ENCODE assay signal across 40 cellular contexts in the genomic region with DNA sequence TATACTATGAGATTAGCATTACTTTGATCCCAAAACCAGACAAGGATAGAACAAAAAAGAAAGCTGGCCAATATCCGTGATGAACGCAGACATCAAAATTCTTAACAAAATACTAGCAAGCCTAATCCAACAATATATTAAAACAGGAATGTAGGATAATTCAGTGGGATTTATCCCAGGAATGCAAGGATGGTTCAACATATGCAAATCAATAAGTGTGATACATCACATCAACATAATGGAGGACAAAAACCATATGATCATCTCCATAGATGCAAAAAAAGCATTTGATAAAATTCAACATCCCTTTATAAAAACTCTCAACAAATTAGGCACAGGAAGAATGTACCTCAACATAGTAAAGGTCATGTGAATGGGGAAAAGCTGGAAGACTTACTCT.
"Had no signal": no experiment of that assay in that cellular context is flagged by ENCODE, and none has a peak within 500 bp of the region (broad histone marks: within the 10 kb centered on the region; RNA-seq: fewer than 3 reads in every experiment).

No MANE protein-coding gene starts in this region.

- ATAC-seq: activated naive CD4-positive, alpha-beta T cell treated with anti-CD3 and anti-CD28 coated beads, Interleukin-2, amount 50 U/mL, for 72 hours; activated naive CD8-positive, alpha-beta T cell treated with anti-CD3 and anti-CD28 coated beads, Interleukin-2, amount 50 U/mL, for 24 hours; activated T-cell treated with anti-CD3 and anti-CD28 coated beads, Interleukin-2, amount 50 U/mL, for 4 hours; activated T-cell treated with anti-CD3 and anti-CD28 coated beads, Interleukin-2, amount 50 U/mL, for 72 hours; activated T-helper 17 cell treated with anti-CD3 and anti-CD28 coated beads, Interleukin-2, amount 50 U/mL, for 72 hours; body of pancreas had no signal

- H3K27ac Mint-ChIP-seq: activated naive CD4-positive, alpha-beta T cell treated with anti-CD3 and anti-CD28 coated beads for 36 hours; activated naive CD4-positive, alpha-beta T cell treated with anti-CD3 and anti-CD28 coated beads, Interleukin-2, amount 50 U/mL, for 24 hours; activated naive CD4-positive, alpha-beta T cell treated with anti-CD3 and anti-CD28 coated beads, Interleukin-2, amount 50 U/mL, for 72 hours; activated naive CD8-positive, alpha-beta T cell; activated naive CD8-positive, alpha-beta T cell treated with anti-CD3 and anti-CD28 coated beads for 36 hours; activated naive CD8-positive, alpha-beta T cell treated with anti-CD3 and anti-CD28 coated beads, Interleukin-2, amount 10 ng/mL, durations not matched to agents 7 days and 5 days; activated naive CD8-positive, alpha-beta T cell treated with anti-CD3 and anti-CD28 coated beads, Interleukin-2, amount 50 U/mL, for 24 hours; activated T-cell treated with anti-CD3 and anti-CD28 coated beads, Interleukin-2, amount 50 U/mL, for 24 hours; activated T-cell treated with anti-CD3 and anti-CD28 coated beads, Interleukin-2, amount 50 U/mL, for 72 hours; activated T-helper 1 cell treated with anti-CD3 and anti-CD28 coated beads, Interleukin-12 subunit alpha, Interleukin-12 subunit beta, Interleukin-2, Interleukin-4 antibody, amounts not matched to agents 30 ng/mL and 10 ng/mL and 1 ng/mL, durations not matched to agents 14 hours and 24 hours and 36 hours; activated T-helper 17 cell treated with anti-CD3 and anti-CD28 coated beads, Interleukin-2, amount 50 U/mL, for 72 hours; activated T-helper 2 cell treated with anti-CD3 and anti-CD28 coated beads, Interferon-gamma antibody, Interleukin-2, Interleukin-4, amounts not matched to agents 10 μg/mL and 5 μg/mL and 100 μg/mL, durations not matched to agents 14 hours and 24 hours and 36 hours; brain had no signal

- H3K9me3 ChIP-seq: colonic mucosa had no signal

- H3K27me3 ChIP-seq: adrenal gland, ascending aorta, body of pancreas, brain microvascular endothelial cell, breast epithelium, cardiac muscle cell, colonic mucosa had no signal

- H3K36me3 ChIP-seq: adrenal gland, ascending aorta, brain microvascular endothelial cell, breast epithelium, cardiac muscle cell, colonic mucosa had no signal

- H3K9me3 Mint-ChIP-seq: activated T-helper 1 cell treated with anti-CD3 and anti-CD28 coated beads, Interleukin-12 subunit alpha, Interleukin-12 subunit beta, Interleukin-2, Interleukin-4 antibody, amounts not matched to agents 30 ng/mL and 10 ng/mL and 1 ng/mL, durations not matched to agents 14 hours and 24 hours and 36 hours; activated T-helper 2 cell treated with anti-CD3 and anti-CD28 coated beads, Interferon-gamma antibody, Interleukin-2, Interleukin-4, amounts not matched to agents 10 μg/mL and 5 μg/mL and 100 μg/mL, durations not matched to agents 14 hours and 24 hours and 36 hours had no signal

- H3K27ac ChIP-seq: adrenal gland, ascending aorta, body of pancreas, brain microvascular endothelial cell, breast epithelium, cardiac muscle cell, colonic mucosa had no signal

- H3K36me3 Mint-ChIP-seq: activated naive CD4-positive, alpha-beta T cell treated with anti-CD3 and anti-CD28 coated beads, Interleukin-2, amount 50 U/mL, for 24 hours; activated naive CD8-positive, alpha-beta T cell; activated naive CD8-positive, alpha-beta T cell treated with anti-CD3 and anti-CD28 coated beads for 36 hours; activated naive CD8-positive, alpha-beta T cell treated with anti-CD3 and anti-CD28 coated beads, Interleukin-2, amount 10 ng/mL, durations not matched to agents 7 days and 5 days; brain had no signal

- DNase-seq: activated effector memory CD4-positive, alpha-beta T cell treated with anti-CD3 and anti-CD28 coated beads, Interleukin-2, amount 50 U/mL, for 16 hours; activated effector memory CD4-positive, alpha-beta T cell treated with Interleukin-2 at 50 U/mL for 16 hours; activated gamma-delta T cell; activated gamma-delta T cell treated with Interleukin-2 at 50 U/mL for 16 hours; activated naive CD4-positive, alpha-beta T cell; activated naive CD4-positive, alpha-beta T cell treated with anti-CD3 and anti-CD28 coated beads for 36 hours; activated naive CD4-positive, alpha-beta T cell treated with anti-CD3 and anti-CD28 coated beads, Interleukin-2, amount 50 U/mL, for 16 hours; activated naive CD4-positive, alpha-beta T cell treated with Interleukin-2 at 50 U/mL for 16 hours; activated naive CD8-positive, alpha-beta T cell treated with anti-CD3 and anti-CD28 coated beads for 36 hours; activated naive CD8-positive, alpha-beta T cell treated with anti-CD3 and anti-CD28 coated beads, Interleukin-2, amount 10 ng/mL, durations not matched to agents 7 days and 5 days; activated naive CD8-positive, alpha-beta T cell treated with anti-CD3 and anti-CD28 coated beads, Interleukin-2, amount 50 U/mL, for 24 hours; activated T-cell treated with anti-CD3 and anti-CD28 coated beads, Interleukin-2, amount 50 U/mL, for 24 hours; activated T-cell treated with anti-CD3 and anti-CD28 coated beads, Interleukin-2, amount 50 U/mL, for 4 hours; activated T-cell treated with anti-CD3 and anti-CD28 coated beads, Interleukin-2, amount 50 U/mL, for 48 hours; activated T-cell treated with anti-CD3 and anti-CD28 coated beads, Interleukin-2, amount 50 U/mL, for 72 hours; adrenal gland; amniotic stem cell; amygdala; anterior cingulate cortex; aorta; body of pancreas; brain microvascular endothelial cell; caudate nucleus; central memory CD4-positive, alpha-beta T cell; cerebellar nuclear complex; colonic mucosa had no signal

- FAIRE-seq: astrocyte, bronchial epithelial cell, colon had no signal

- H3K4me1 ChIP-seq: adrenal gland, ascending aorta, breast epithelium, colonic mucosa had no signal

- H3K4me3 Mint-ChIP-seq: activated naive CD4-positive, alpha-beta T cell treated with anti-CD3 and anti-CD28 coated beads for 36 hours; activated naive CD4-positive, alpha-beta T cell treated with anti-CD3 and anti-CD28 coated beads, Interleukin-2, amount 50 U/mL, for 24 hours; activated naive CD8-positive, alpha-beta T cell; activated naive CD8-positive, alpha-beta T cell treated with anti-CD3 and anti-CD28 coated beads for 36 hours; activated naive CD8-positive, alpha-beta T cell treated with anti-CD3 and anti-CD28 coated beads, Interleukin-2, amount 10 ng/mL, durations not matched to agents 7 days and 5 days; activated naive CD8-positive, alpha-beta T cell treated with anti-CD3 and anti-CD28 coated beads, Interleukin-2, amount 50 U/mL, for 24 hours; activated T-cell treated with anti-CD3 and anti-CD28 coated beads, Interleukin-2, amount 50 U/mL, for 24 hours; activated T-cell treated with anti-CD3 and anti-CD28 coated beads, Interleukin-2, amount 50 U/mL, for 4 hours; activated T-cell treated with anti-CD3 and anti-CD28 coated beads, Interleukin-2, amount 50 U/mL, for 72 hours; activated T-helper 1 cell treated with anti-CD3 and anti-CD28 coated beads, Interleukin-12 subunit alpha, Interleukin-12 subunit beta, Interleukin-2, Interleukin-4 antibody, amounts not matched to agents 30 ng/mL and 10 ng/mL and 1 ng/mL, durations not matched to agents 14 hours and 24 hours and 36 hours; activated T-helper 17 cell treated with anti-CD3 and anti-CD28 coated beads, Interleukin-2, amount 50 U/mL, for 72 hours; brain; central memory CD8-positive, alpha-beta T cell had no signal

- H3K4me1 Mint-ChIP-seq: activated naive CD4-positive, alpha-beta T cell treated with anti-CD3 and anti-CD28 coated beads, Interleukin-2, amount 50 U/mL, for 24 hours; activated naive CD8-positive, alpha-beta T cell treated with anti-CD3 and anti-CD28 coated beads for 36 hours; activated naive CD8-positive, alpha-beta T cell treated with anti-CD3 and anti-CD28 coated beads, Interleukin-2, amount 10 ng/mL, durations not matched to agents 7 days and 5 days; activated naive CD8-positive, alpha-beta T cell treated with anti-CD3 and anti-CD28 coated beads, Interleukin-2, amount 50 U/mL, for 24 hours; activated T-helper 17 cell treated with anti-CD3 and anti-CD28 coated beads, Interleukin-2, amount 50 U/mL, for 72 hours; central memory CD8-positive, alpha-beta T cell had no signal

- H3K4me3 ChIP-seq: adrenal gland, ascending aorta, body of pancreas, breast epithelium, cardiac muscle cell, colonic mucosa had no signal

- H3K27me3 Mint-ChIP-seq: activated naive CD4-positive, alpha-beta T cell treated with anti-CD3 and anti-CD28 coated beads, Interleukin-2, amount 50 U/mL, for 24 hours; activated naive CD8-positive, alpha-beta T cell treated with anti-CD3 and anti-CD28 coated beads for 36 hours; activated naive CD8-positive, alpha-beta T cell treated with anti-CD3 and anti-CD28 coated beads, Interleukin-2, amount 10 ng/mL, durations not matched to agents 7 days and 5 days; activated naive CD8-positive, alpha-beta T cell treated with anti-CD3 and anti-CD28 coated beads, Interleukin-2, amount 50 U/mL, for 24 hours; activated T-cell treated with anti-CD3 and anti-CD28 coated beads, Interleukin-2, amount 50 U/mL, for 24 hours; activated T-helper 17 cell treated with anti-CD3 and anti-CD28 coated beads, Interleukin-2, amount 50 U/mL, for 72 hours; central memory CD8-positive, alpha-beta T cell had no signal
